ENCODE assay signal across 9 cellular contexts in genomic region chr7:95331004-95331337, GRCh38. TPM values are rescaled to one million over a fixed set of nuclear protein-coding genes. Genes with fewer than 3 reads are reported as not detected.
DNase-seq lines count a peak whose midpoint lies in the region; ATAC-seq, FAIRE-seq and TF ChIP-seq lines count a peak whose summit lies in the region.
"Had no signal": no experiment of that assay in that cellular context is flagged by ENCODE, and none has a peak within 500 bp of the region (broad histone marks: within the 10 kb centered on the region; RNA-seq: fewer than 3 reads in every experiment).

No MANE protein-coding gene starts in this region.

- dilution Hi-C loops in mammary epithelial cell (cut with HindIII; ENCODE audit: low sequenced_read_pairs) = no loop called here

- H3K36me3 ChIP-seq in mammary epithelial cell (ENCODE audit: insufficient read depth, low read length) (no peaks in the 10 kb centered on the region), stomach smooth muscle (ENCODE audit: control insufficient read depth in 2 of 2, insufficient read depth in 2 of 2, low read length in 2 of 2) (no peaks in the 10 kb centered on the region)
- H3K36me3 ChIP-seq: cardiac muscle cell had no signal

- peaks cover 0 to 3% of the 10 kb centered on the region in 2 donors for H3K36me3 Mint-ChIP-seq in activated T-cell treated with anti-CD3 and anti-CD28 coated beads, Interleukin-2, amount 50 U/mL, for 72 hours (ENCODE audit: insufficient read depth in 2 of 2)

- H3K27me3 Mint-ChIP-seq in activated T-cell treated with anti-CD3 and anti-CD28 coated beads, Interleukin-2, amount 50 U/mL, for 72 hours (ENCODE audit: low read depth) = peaks cover 6% of the 10 kb centered on the region

- CTCF ChIA-PET in mammary epithelial cell (lab: Charles Lee; ENCODE audit: low non-redundant PET) = interaction anchor here (0.6 kb wide), 1 partner anchor 167 kb away, joined by 7 read pairs; no protein-coding TSS in a partner anchor

- no peak overlapping the region for H3K9ac ChIP-seq in mammary epithelial cell (ENCODE audit: insufficient read depth, low read length)
- H3K9ac ChIP-seq in stomach smooth muscle (ENCODE audit: low read length in 2 of 2) = no peak overlapping the region

- in situ Hi-C loops in mammary epithelial cell (cut with MboI; ENCODE audit: low sequenced_read_pairs in 2 of 2) = no loop called here

- peaks cover 2 to 7% of the 10 kb centered on the region in 2 donors for H3K9me3 Mint-ChIP-seq in activated T-cell treated with anti-CD3 and anti-CD28 coated beads, Interleukin-2, amount 50 U/mL, for 72 hours

- no peaks in the 10 kb centered on the region for H3K79me2 ChIP-seq in mammary epithelial cell (ENCODE audit: insufficient read depth, low read length)

- H3K4me3 ChIP-seq in mammary epithelial cell (replicated peaks in 1 of 3; ENCODE audit: insufficient read depth in 1 of 3, low read depth in 2 of 3, low read length in 3 of 3) = peak overlapping the region in 2 of 3 experiments; percentile 48 to 58
- H3K4me3 ChIP-seq in stomach smooth muscle (ENCODE audit: low read length in 2 of 2) = peak overlapping the region; percentile 38 to 60
- H3K4me3 ChIP-seq: cardiac muscle cell had no signal

- TF ChIP-seq CTCF in mammary epithelial cell (conservative IDR thresholded peaks at IDR 0.05 in 1 of 2, IDR thresholded peaks at IDR 0.05 in 1 of 2; ENCODE audit: extremely low read depth in 1 of 2, insufficient read depth in 1 of 2, low read depth in 1 of 2, low read length in 2 of 2) (no peak), D721Med (IDR thresholded peaks at IDR 0.05; ENCODE audit: insufficient read depth, missing control alignments) (no peak)

- peak overlapping the region; percentile 72 to 78 for H3K4me3 Mint-ChIP-seq in activated T-cell treated with anti-CD3 and anti-CD28 coated beads, Interleukin-2, amount 50 U/mL, for 72 hours

- BruUV-seq in mammary epithelial cell (replicated peaks; lab: Mats Ljungman, UMichigan) = no TSS peak

- FAIRE-seq in D721Med (lab: Jason Lieb, UNC) = no peak

- intact Hi-C loops in mammary epithelial cell (cut with micrococcal nuclease) = loop anchor here (10.0 kb wide), 1 partner anchor 144 kb away; no protein-coding TSS in a partner anchor

- H3K9me3 ChIP-seq in mammary epithelial cell (replicated peaks; ENCODE audit: insufficient read depth, low read length) (no peaks in the 10 kb centered on the region), stomach smooth muscle (ENCODE audit: control insufficient read depth in 2 of 2, low read length in 2 of 2) (no peaks in the 10 kb centered on the region)

- H3K27ac Mint-ChIP-seq in activated T-cell treated with anti-CD3 and anti-CD28 coated beads, Interleukin-2, amount 50 U/mL, for 72 hours = peak overlapping the region; percentile 26

- H3K27ac ChIP-seq in mammary epithelial cell (ENCODE audit: insufficient read depth, low read depth, low read length) (no peak overlapping the region), stomach smooth muscle (ENCODE audit: low read length) (no peak overlapping the region)
- H3K27ac ChIP-seq: cardiac muscle cell had no signal

- WGBS in mammary epithelial cell (ENCODE audit: low coverage, missing lambda C conversion rate) = 100% methylated on average over 1 of the region's 1 CpG

- peak overlapping the region; percentile 88 for H3K4me2 ChIP-seq in mammary epithelial cell (ENCODE audit: insufficient read depth, low read depth, low read length)

- peak overlapping the region; percentile 90 for H2AFZ ChIP-seq in mammary epithelial cell (ENCODE audit: low read depth, low read length)

- peaks cover 14% of the 10 kb centered on the region for H3K4me1 Mint-ChIP-seq in activated T-cell treated with anti-CD3 and anti-CD28 coated beads, Interleukin-2, amount 50 U/mL, for 72 hours (ENCODE audit: low read depth)

- no peak for DNase-seq in activated T-cell treated with anti-CD3 and anti-CD28 coated beads, Interleukin-2, amount 50 U/mL, for 72 hours
- DNase-seq in activated T-cell treated with anti-CD3 and anti-CD28 coated beads for 4 hours = no peak
- no peak for DNase-seq in mammary epithelial cell
- DNase-seq in NAMALWA (ENCODE audit: low spot score) = no peak
- DNase-seq in 8988T = no peak
- no peak for DNase-seq in D721Med (ENCODE audit: insufficient read length, low spot score)

- H3K27me3 ChIP-seq in mammary epithelial cell (ENCODE audit: insufficient read depth, low read length) = no peaks in the 10 kb centered on the region
- H3K27me3 ChIP-seq in stomach smooth muscle (ENCODE audit: control insufficient read depth in 1 of 2, insufficient read depth in 2 of 2, low read length in 2 of 2) = peaks cover 1 to 2% of the 10 kb centered on the region in 2 donors
- H3K27me3 ChIP-seq: cardiac muscle cell had no signal

- no peak for ATAC-seq in activated T-cell treated with anti-CD3 and anti-CD28 coated beads, Interleukin-2, amount 50 U/mL, for 72 hours (replicated peaks in 1 of 2)
- peak; percentile 31 for ATAC-seq in HG03139 (IDR thresholded peaks at IDR 0.05; ENCODE audit: unreplicated experiment)

- peaks cover 22% of the 10 kb centered on the region for H3K4me1 ChIP-seq in mammary epithelial cell (ENCODE audit: insufficient read depth, low read length)
- H3K4me1 ChIP-seq in stomach smooth muscle (ENCODE audit: control insufficient read depth, insufficient read depth, low read length) = no peaks in the 10 kb centered on the region

- no peaks in the 10 kb centered on the region for H4K20me1 ChIP-seq in mammary epithelial cell (ENCODE audit: insufficient read depth, low read length)

RNA-seq across cellular contexts. Expression of gene PON1, which starts 6.6 kb away (rescaled TPM):
- under 1 TPM in 1 of 2 donors, not detected in 1; 0.65 TPM for total RNA-seq in activated T-cell treated with anti-CD3 and anti-CD28 coated beads, Interleukin-2, amount 50 U/mL, for 72 hours
- not detected for total RNA-seq in mammary epithelial cell
- polyA plus RNA-seq in mammary epithelial cell = not detected
- polyA minus RNA-seq in mammary epithelial cell = not detected
- total RNA-seq: cardiac muscle cell had no signal
